In genomic region chrX:39678914-39679313, GRCh38 we compare ENCODE assay signal across 15 cellular contexts.
"Had no signal": no experiment of that assay in that cellular context is flagged by ENCODE, and none has a peak within 500 bp of the region (broad histone marks: within the 10 kb centered on the region; RNA-seq: fewer than 3 reads in every experiment).

No MANE protein-coding gene starts in this region.

- H3K36me3 Mint-ChIP-seq: activated naive CD8-positive, alpha-beta T cell treated with anti-CD3 and anti-CD28 coated beads, Interleukin-2, amount 10 ng/mL, durations not matched to agents 7 days and 5 days; memory B cell; natural killer cell; stimulated activated memory B cell treated with anti-CD40 and anti-IgM and Interleukin-4, amounts not matched to agents 10 μg/mL and 1 μg/mL and 100 μg/mL, for 72 hours had no signal

- DNase-seq: activated CD4-positive, alpha-beta T cell treated with anti-CD3 and anti-CD28 coated beads, Interleukin-2, amount 10 ng/mL, durations not matched to agents 7 days and 5 days; activated CD4-positive, CD25-positive, alpha-beta regulatory T cell; activated CD8-positive, alpha-beta memory T cell treated with anti-CD3 and anti-CD28 coated beads for 24 hours; activated naive CD4-positive, alpha-beta T cell; activated naive CD8-positive, alpha-beta T cell treated with anti-CD3 and anti-CD28 coated beads, Interleukin-2, amount 10 ng/mL, durations not matched to agents 7 days and 5 days; brain microvascular endothelial cell; effector memory CD8-positive, alpha-beta T cell; foreskin keratinocyte; natural killer cell; stimulated activated CD4-positive, alpha-beta T cell treated with anti-CD3 and anti-CD28 coated beads, Interleukin-2, amount 100 ng/mL, for 48 hours; trophoblast cell had no signal

- H3K9me3 Mint-ChIP-seq: activated CD4-positive, alpha-beta T cell treated with anti-CD3 and anti-CD28 coated beads, Interleukin-2, amount 10 ng/mL, durations not matched to agents 7 days and 5 days; activated naive CD8-positive, alpha-beta T cell treated with anti-CD3 and anti-CD28 coated beads, Interleukin-2, amount 10 ng/mL, durations not matched to agents 7 days and 5 days; activated T-helper 1 cell treated with anti-CD3 and anti-CD28 coated beads, Interleukin-12 subunit alpha, Interleukin-12 subunit beta, Interleukin-2, Interleukin-4 antibody, amounts not matched to agents 30 ng/mL and 10 ng/mL and 1 ng/mL, durations not matched to agents 14 hours and 24 hours and 36 hours; dendritic cell treated with granulocyte-macrophage colony-stimulating factor and Interleukin-4, amounts not matched to agents 40 ng/mL and 50 ng/mL, for 4 days; effector memory CD8-positive, alpha-beta T cell; memory B cell; natural killer cell; stimulated activated memory B cell treated with anti-CD40 and anti-IgM and Interleukin-4, amounts not matched to agents 10 μg/mL and 1 μg/mL and 100 μg/mL, for 72 hours had no signal

- H3K4me3 Mint-ChIP-seq: activated CD4-positive, alpha-beta T cell treated with anti-CD3 and anti-CD28 coated beads, Interleukin-2, amount 10 ng/mL, durations not matched to agents 7 days and 5 days; activated naive CD8-positive, alpha-beta T cell treated with anti-CD3 and anti-CD28 coated beads, Interleukin-2, amount 10 ng/mL, durations not matched to agents 7 days and 5 days; activated T-helper 1 cell treated with anti-CD3 and anti-CD28 coated beads, Interleukin-12 subunit alpha, Interleukin-12 subunit beta, Interleukin-2, Interleukin-4 antibody, amounts not matched to agents 30 ng/mL and 10 ng/mL and 1 ng/mL, durations not matched to agents 14 hours and 24 hours and 36 hours; dendritic cell treated with granulocyte-macrophage colony-stimulating factor and Interleukin-4, amounts not matched to agents 40 ng/mL and 50 ng/mL, for 4 days; effector memory CD8-positive, alpha-beta T cell; memory B cell; natural killer cell; stimulated activated memory B cell treated with anti-CD40 and anti-IgM and Interleukin-4, amounts not matched to agents 10 μg/mL and 1 μg/mL and 100 μg/mL, for 72 hours had no signal

- H3K4me1 Mint-ChIP-seq: activated CD4-positive, alpha-beta T cell treated with anti-CD3 and anti-CD28 coated beads, Interleukin-2, amount 10 ng/mL, durations not matched to agents 7 days and 5 days; activated naive CD8-positive, alpha-beta T cell treated with anti-CD3 and anti-CD28 coated beads, Interleukin-2, amount 10 ng/mL, durations not matched to agents 7 days and 5 days; memory B cell; natural killer cell; stimulated activated memory B cell treated with anti-CD40 and anti-IgM and Interleukin-4, amounts not matched to agents 10 μg/mL and 1 μg/mL and 100 μg/mL, for 72 hours had no signal

- H3K27ac Mint-ChIP-seq: activated CD4-positive, alpha-beta T cell treated with anti-CD3 and anti-CD28 coated beads, Interleukin-2, amount 10 ng/mL, durations not matched to agents 7 days and 5 days; activated naive CD8-positive, alpha-beta T cell treated with anti-CD3 and anti-CD28 coated beads, Interleukin-2, amount 10 ng/mL, durations not matched to agents 7 days and 5 days; activated T-helper 1 cell treated with anti-CD3 and anti-CD28 coated beads, Interleukin-12 subunit alpha, Interleukin-12 subunit beta, Interleukin-2, Interleukin-4 antibody, amounts not matched to agents 30 ng/mL and 10 ng/mL and 1 ng/mL, durations not matched to agents 14 hours and 24 hours and 36 hours; dendritic cell treated with granulocyte-macrophage colony-stimulating factor and Interleukin-4, amounts not matched to agents 40 ng/mL and 50 ng/mL, for 4 days; effector memory CD8-positive, alpha-beta T cell; memory B cell; natural killer cell; stimulated activated memory B cell treated with anti-CD40 and anti-IgM and Interleukin-4, amounts not matched to agents 10 μg/mL and 1 μg/mL and 100 μg/mL, for 72 hours had no signal

- ATAC-seq: effector memory CD8-positive, alpha-beta T cell; foreskin keratinocyte; natural killer cell; stimulated activated memory B cell treated with anti-CD40 and anti-IgM and Interleukin-4, amounts not matched to agents 10 μg/mL and 1 μg/mL and 100 μg/mL, for 72 hours had no signal

- H3K27ac ChIP-seq: brain microvascular endothelial cell, foreskin keratinocyte had no signal

- H3K27me3 Mint-ChIP-seq: activated CD4-positive, alpha-beta T cell treated with anti-CD3 and anti-CD28 coated beads, Interleukin-2, amount 10 ng/mL, durations not matched to agents 7 days and 5 days; activated naive CD8-positive, alpha-beta T cell treated with anti-CD3 and anti-CD28 coated beads, Interleukin-2, amount 10 ng/mL, durations not matched to agents 7 days and 5 days; effector memory CD8-positive, alpha-beta T cell; stimulated activated memory B cell treated with anti-CD40 and anti-IgM and Interleukin-4, amounts not matched to agents 10 μg/mL and 1 μg/mL and 100 μg/mL, for 72 hours had no signal
